1 cellular context compared by ENCODE assay signal in genomic region chr17:14630025-14630424, GRCh38.
TF ChIP-seq lines count a peak whose summit lies in the region.

No MANE protein-coding gene starts in this region.

TF ChIP-seq in HepG2, 621 proteins besides CTCF, POLR2A, EP300 and RAD21:
- TF ChIP-seq ZBTB4 (CRISPR knock-in tag; IDR thresholded peaks at IDR 0.05; ENCODE audit: borderline replicate concordance) (no peak), NKX3-1 (CRISPR knock-in tag; IDR thresholded peaks at IDR 0.05) (no peak), KDM3A (CRISPR knock-in tag; IDR thresholded peaks at IDR 0.05; ENCODE audit: low read depth) (no peak), ZBTB7A (CRISPR knock-in tag; IDR thresholded peaks at IDR 0.05) (no peak), HNF4A (CRISPR knock-in tag; IDR thresholded peaks at IDR 0.05) (peak; percentile 7; the same call in 1 of the 2 replicates), TFDP2 (CRISPR knock-in tag; IDR thresholded peaks at IDR 0.05) (no peak)
